1 cellular context compared by ENCODE assay signal in the genomic region with DNA sequence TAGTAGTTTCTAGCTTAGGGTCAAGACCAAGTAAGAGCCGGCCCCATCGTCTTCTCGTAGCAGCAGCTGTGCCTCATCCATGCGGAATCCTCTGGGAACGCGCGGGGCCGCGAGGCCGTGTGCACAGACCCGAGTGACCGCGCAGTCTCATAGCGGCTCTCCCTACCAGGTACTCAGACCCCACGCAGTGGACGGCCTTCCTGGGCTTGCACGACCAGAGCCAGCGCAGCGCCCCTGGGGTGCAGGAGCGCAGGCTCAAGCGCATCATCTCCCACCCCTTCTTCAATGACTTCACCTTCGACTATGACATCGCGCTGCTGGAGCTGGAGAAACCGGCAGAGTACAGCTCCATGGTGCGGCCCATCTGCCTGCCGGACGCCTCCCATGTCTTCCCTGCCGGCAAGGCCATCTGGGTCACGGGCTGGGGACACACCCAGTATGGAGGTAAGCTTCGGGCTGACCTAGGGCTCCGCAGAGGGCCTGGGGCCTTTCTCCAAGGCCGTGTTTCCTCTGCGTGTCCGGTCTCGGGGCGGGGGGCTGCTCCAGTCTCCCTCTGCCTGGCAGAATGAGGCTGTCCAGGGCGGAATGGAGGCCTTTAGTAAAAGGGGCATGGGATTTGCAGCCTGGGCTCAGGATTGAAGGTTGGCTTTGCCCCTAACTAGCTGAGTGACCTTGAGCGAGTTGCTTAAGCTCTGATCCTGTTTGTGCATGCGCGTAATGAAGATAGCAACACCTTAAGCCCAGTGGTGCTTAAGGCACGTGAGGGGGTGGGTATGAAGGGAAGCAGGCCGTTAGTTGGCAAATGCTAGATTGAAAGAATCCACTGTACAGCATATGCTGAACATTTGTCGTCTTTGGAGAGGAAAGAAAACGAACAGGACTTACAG.
A peak's percentile ranks its signal among the peaks of the same experiment; 100 is the strongest.
TF ChIP-seq lines count a peak whose summit lies in the region.

No MANE protein-coding gene starts in this region.

TF ChIP-seq in HepG2, 621 proteins besides CTCF, POLR2A, EP300 and RAD21:
- peak; percentile 28; the same call in 1 of the 2 replicates for TF ChIP-seq BHLHE40 (IDR thresholded peaks at IDR 0.05; ENCODE audit: low read length)
- TF ChIP-seq ZKSCAN5 (CRISPR knock-in tag; IDR thresholded peaks at IDR 0.05): no peak
